ENCODE assay signal across 16 cellular contexts in the genomic region with DNA sequence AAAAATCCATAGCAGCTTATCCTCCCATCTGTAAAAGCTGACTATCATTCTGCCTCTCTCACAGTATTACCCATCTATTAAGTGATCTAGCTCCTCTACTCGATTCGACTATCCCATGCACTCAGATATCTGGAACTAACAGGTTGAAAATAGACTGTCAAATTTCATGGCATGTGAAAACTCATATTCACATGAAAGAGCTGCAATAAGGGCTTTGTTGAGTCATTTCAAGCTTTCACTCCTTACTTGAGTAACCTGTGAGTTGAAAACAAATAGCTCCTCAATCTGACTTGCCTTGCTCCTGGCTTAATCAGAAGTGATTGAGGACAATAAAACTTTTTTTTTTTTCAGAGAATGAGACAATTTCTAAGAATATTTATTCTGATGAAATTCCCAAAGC.
DNase-seq lines count a peak whose midpoint lies in the region; ATAC-seq and TF ChIP-seq lines count a peak whose summit lies in the region.
"Had no signal": no experiment of that assay in that cellular context is flagged by ENCODE, and none has a peak within 500 bp of the region (broad histone marks: within the 10 kb centered on the region; RNA-seq: fewer than 3 reads in every experiment).

No MANE protein-coding gene starts in this region.

- TF ChIP-seq EP300 in esophagus muscularis mucosa (IDR thresholded peaks at IDR 0.05), result no peak

- H3K4me1 ChIP-seq in CD4-positive, alpha-beta memory T cell (ENCODE audit: insufficient read depth, low read length), result no peaks in the 10 kb centered on the region
- no peaks in the 10 kb centered on the region for H3K4me1 ChIP-seq in esophagus muscularis mucosa

- H3K4me3 Mint-ChIP-seq in activated naive CD8-positive, alpha-beta T cell treated with anti-CD3 and anti-CD28 coated beads, Interleukin-2, amount 50 U/mL, for 24 hours, result no peak overlapping the region
- no peak overlapping the region for H3K4me3 Mint-ChIP-seq in CD4-positive, alpha-beta memory T cell
- H3K4me3 Mint-ChIP-seq: activated naive CD4-positive, alpha-beta T cell treated with anti-CD3 and anti-CD28 coated beads, Interleukin-2, amount 10 ng/mL, durations not matched to agents 7 days and 5 days; H9; naive thymus-derived CD4-positive, alpha-beta T cell had no signal

- H3K27ac Mint-ChIP-seq in activated naive CD8-positive, alpha-beta T cell treated with anti-CD3 and anti-CD28 coated beads, Interleukin-2, amount 50 U/mL, for 24 hours, result no peak overlapping the region
- H3K27ac Mint-ChIP-seq in CD4-positive, alpha-beta memory T cell, result no peak overlapping the region
- H3K27ac Mint-ChIP-seq: activated naive CD4-positive, alpha-beta T cell treated with anti-CD3 and anti-CD28 coated beads, Interleukin-2, amount 10 ng/mL, durations not matched to agents 7 days and 5 days; H9; naive thymus-derived CD4-positive, alpha-beta T cell had no signal

- DNase-seq in activated naive CD8-positive, alpha-beta T cell treated with anti-CD3 and anti-CD28 coated beads, Interleukin-2, amount 50 U/mL, for 24 hours, result no peak
- DNase-seq in CD4-positive, alpha-beta memory T cell, result no peak
- DNase-seq in esophagus muscularis mucosa (ENCODE audit: extremely low spot score) (no peak), cerebellar cortex (ENCODE audit: low spot score) (no peak), NOMO-1 treated with dmso at 0.1 percent for 144 hours (lab: John Stamatoyannopoulos, UW; ENCODE audit: unreplicated experiment) (no peak)
- DNase-seq: activated naive CD4-positive, alpha-beta T cell treated with anti-CD3 and anti-CD28 coated beads, Interleukin-2, amount 10 ng/mL, durations not matched to agents 7 days and 5 days; DMS153; effector CD8-positive, alpha-beta T cell; H9; hypothalamus; MG63; naive thymus-derived CD4-positive, alpha-beta T cell had no signal

- H3K4me1 Mint-ChIP-seq in activated naive CD8-positive, alpha-beta T cell treated with anti-CD3 and anti-CD28 coated beads, Interleukin-2, amount 50 U/mL, for 24 hours, result peaks cover 9% of the 10 kb centered on the region
- H3K4me1 Mint-ChIP-seq in CD4-positive, alpha-beta memory T cell, result no peaks in the 10 kb centered on the region
- H3K4me1 Mint-ChIP-seq: activated naive CD4-positive, alpha-beta T cell treated with anti-CD3 and anti-CD28 coated beads, Interleukin-2, amount 10 ng/mL, durations not matched to agents 7 days and 5 days; naive thymus-derived CD4-positive, alpha-beta T cell had no signal

- H3K27ac ChIP-seq in CD4-positive, alpha-beta memory T cell (ENCODE audit: low read depth, low read length), result no peak overlapping the region
- no peak overlapping the region for H3K27ac ChIP-seq in esophagus muscularis mucosa (replicated peaks in 1 of 4)
- H3K27ac ChIP-seq: thoracic aorta had no signal

- TF ChIP-seq CTCF in esophagus muscularis mucosa (IDR thresholded peaks at IDR 0.05), result no peak

- no peaks in the 10 kb centered on the region for H3K9me3 Mint-ChIP-seq in activated naive CD8-positive, alpha-beta T cell treated with anti-CD3 and anti-CD28 coated beads, Interleukin-2, amount 50 U/mL, for 24 hours
- peaks cover 0 to 2% (median 0%) of the 10 kb centered on the region in 8 donors for H3K9me3 Mint-ChIP-seq in CD4-positive, alpha-beta memory T cell
- H3K9me3 Mint-ChIP-seq: activated naive CD4-positive, alpha-beta T cell treated with anti-CD3 and anti-CD28 coated beads, Interleukin-2, amount 10 ng/mL, durations not matched to agents 7 days and 5 days; H9 had no signal

- H3K9me3 ChIP-seq in CD4-positive, alpha-beta memory T cell (ENCODE audit: control insufficient read depth in 1 of 2, low read length in 2 of 2), result no peaks in the 10 kb centered on the region
- H3K9me3 ChIP-seq in esophagus muscularis mucosa, result no peaks in the 10 kb centered on the region
- H3K9me3 ChIP-seq: MG63, thoracic aorta had no signal

- no peak overlapping the region for H3K4me3 ChIP-seq in CD4-positive, alpha-beta memory T cell (ENCODE audit: low read length in 2 of 2)
- H3K4me3 ChIP-seq in esophagus muscularis mucosa, result no peak overlapping the region
- H3K4me3 ChIP-seq: MG63, thoracic aorta had no signal

- no peaks in the 10 kb centered on the region for H3K36me3 Mint-ChIP-seq in activated naive CD8-positive, alpha-beta T cell treated with anti-CD3 and anti-CD28 coated beads, Interleukin-2, amount 50 U/mL, for 24 hours (ENCODE audit: low read depth)
- H3K36me3 Mint-ChIP-seq in CD4-positive, alpha-beta memory T cell, result no peaks in the 10 kb centered on the region
- H3K36me3 Mint-ChIP-seq: activated naive CD4-positive, alpha-beta T cell treated with anti-CD3 and anti-CD28 coated beads, Interleukin-2, amount 10 ng/mL, durations not matched to agents 7 days and 5 days; naive thymus-derived CD4-positive, alpha-beta T cell had no signal

- no peaks in the 10 kb centered on the region for H3K27me3 ChIP-seq in CD4-positive, alpha-beta memory T cell (ENCODE audit: insufficient read depth, low read length)
- no peaks in the 10 kb centered on the region for H3K27me3 ChIP-seq in esophagus muscularis mucosa
- H3K27me3 ChIP-seq: MG63 had no signal

- whole genome bisulfite sequencing in esophagus muscularis mucosa, result 74% methylated on average over 2 of the region's 2 CpGs

- ATAC-seq in GM18861 (IDR thresholded peaks at IDR 0.05; ENCODE audit: unreplicated experiment), result peak; percentile 74
- ATAC-seq in GM21360 (IDR thresholded peaks at IDR 0.05; ENCODE audit: unreplicated experiment), result peak; percentile 93
- ATAC-seq in HG03039 (IDR thresholded peaks at IDR 0.05; ENCODE audit: unreplicated experiment), result peak; percentile 81
- ATAC-seq in activated naive CD8-positive, alpha-beta T cell treated with anti-CD3 and anti-CD28 coated beads, Interleukin-2, amount 50 U/mL, for 24 hours, result peak; percentile 40
- ATAC-seq: naive thymus-derived CD4-positive, alpha-beta T cell had no signal

- H3K36me3 ChIP-seq in CD4-positive, alpha-beta memory T cell (ENCODE audit: insufficient read depth, low read length), result no peaks in the 10 kb centered on the region
- H3K36me3 ChIP-seq in esophagus muscularis mucosa, result no peaks in the 10 kb centered on the region
- H3K36me3 ChIP-seq: MG63, thoracic aorta had no signal

- intact Hi-C loops in CD4-positive, alpha-beta memory T cell (cut with micrococcal nuclease), result no loop called here
- intact Hi-C loops in esophagus muscularis mucosa (cut with DNase I), result no loop called here

- TF ChIP-seq POLR2A in esophagus muscularis mucosa (IDR thresholded peaks at IDR 0.05; ENCODE audit: low read depth), result no peak

- H3K27me3 Mint-ChIP-seq in activated naive CD8-positive, alpha-beta T cell treated with anti-CD3 and anti-CD28 coated beads, Interleukin-2, amount 50 U/mL, for 24 hours, result peaks cover 3% of the 10 kb centered on the region
- peaks cover 0 to 2% of the 10 kb centered on the region in 2 donors for H3K27me3 Mint-ChIP-seq in CD4-positive, alpha-beta memory T cell
- H3K27me3 Mint-ChIP-seq: activated naive CD4-positive, alpha-beta T cell treated with anti-CD3 and anti-CD28 coated beads, Interleukin-2, amount 10 ng/mL, durations not matched to agents 7 days and 5 days; naive thymus-derived CD4-positive, alpha-beta T cell had no signal

- CTCF ChIA-PET in CD4-positive, alpha-beta memory T cell (lab: Charles Lee; ENCODE audit: partially characterized antibody), result no interaction called here

- POLR2A ChIA-PET in CD4-positive, alpha-beta memory T cell (lab: Charles Lee; ENCODE audit: partially characterized antibody), result no interaction called here

Comparison
In these comparisons a context has a peak if more than half of its experiments do, and no peak if none do; other contexts are left out.
1. ATAC-seq: peak in every context shown above with its lines; median percentile 93 in GM21360; 81 in HG03039; 74 in GM18861; 40 in activated naive CD8-positive, alpha-beta T cell treated with anti-CD3 and anti-CD28 coated beads, Interleukin-2, amount 50 U/mL, for 24 hours.